8 cellular contexts compared by ENCODE assay signal in the genomic region with DNA sequence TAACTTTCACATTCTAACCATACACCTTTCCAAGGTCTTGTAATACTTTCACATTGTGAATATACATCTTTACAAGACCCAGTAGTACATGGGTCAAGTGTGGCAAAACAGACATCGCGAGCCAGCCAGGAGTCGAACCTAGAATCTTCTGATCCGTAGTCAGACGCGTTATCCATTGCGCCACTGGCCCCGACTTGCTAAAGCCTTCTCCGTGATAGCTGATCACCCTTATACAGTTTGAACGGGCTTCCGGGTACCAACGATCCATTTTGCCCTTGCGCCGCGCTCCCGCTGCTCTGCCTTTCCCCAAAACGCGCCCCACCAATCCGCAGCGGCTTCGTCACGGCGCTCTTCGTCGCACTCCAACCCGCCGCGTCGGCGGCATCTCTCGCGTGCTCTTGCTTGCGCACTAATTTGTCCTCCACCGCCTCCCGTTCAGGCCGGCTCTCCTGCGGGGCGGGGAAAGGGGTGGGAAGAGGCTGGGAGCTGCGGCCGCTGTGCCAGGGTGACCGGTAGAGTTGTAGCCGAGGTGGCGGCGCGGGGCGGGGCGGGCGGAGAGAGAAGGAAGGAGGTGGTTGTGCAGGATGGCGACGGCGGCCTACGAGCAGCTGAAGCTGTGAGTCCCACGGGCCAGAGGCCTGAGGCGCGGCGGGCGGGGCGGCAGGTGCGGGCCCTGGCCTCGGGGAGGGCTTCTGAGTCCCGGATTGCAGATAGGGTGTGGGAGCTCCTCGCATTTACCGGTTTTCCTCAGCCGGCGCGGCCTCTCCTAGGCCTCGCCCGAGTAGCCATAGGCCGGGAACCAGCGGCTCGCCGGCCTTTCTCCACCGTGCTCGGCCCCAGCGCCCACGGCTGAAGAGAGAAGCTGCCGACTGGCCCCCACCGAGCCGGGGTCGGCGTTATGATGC. TPM values are rescaled to one million over a fixed set of nuclear protein-coding genes. Genes with fewer than 3 reads are reported as not detected.
DNase-seq lines count a peak whose midpoint lies in the region; ATAC-seq, FAIRE-seq and TF ChIP-seq lines count a peak whose summit lies in the region.

A gene with protein sequence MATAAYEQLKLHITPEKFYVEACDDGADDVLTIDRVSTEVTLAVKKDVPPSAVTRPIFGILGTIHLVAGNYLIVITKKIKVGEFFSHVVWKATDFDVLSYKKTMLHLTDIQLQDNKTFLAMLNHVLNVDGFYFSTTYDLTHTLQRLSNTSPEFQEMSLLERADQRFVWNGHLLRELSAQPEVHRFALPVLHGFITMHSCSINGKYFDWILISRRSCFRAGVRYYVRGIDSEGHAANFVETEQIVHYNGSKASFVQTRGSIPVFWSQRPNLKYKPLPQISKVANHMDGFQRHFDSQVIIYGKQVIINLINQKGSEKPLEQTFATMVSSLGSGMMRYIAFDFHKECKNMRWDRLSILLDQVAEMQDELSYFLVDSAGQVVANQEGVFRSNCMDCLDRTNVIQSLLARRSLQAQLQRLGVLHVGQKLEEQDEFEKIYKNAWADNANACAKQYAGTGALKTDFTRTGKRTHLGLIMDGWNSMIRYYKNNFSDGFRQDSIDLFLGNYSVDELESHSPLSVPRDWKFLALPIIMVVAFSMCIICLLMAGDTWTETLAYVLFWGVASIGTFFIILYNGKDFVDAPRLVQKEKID (plus strand): TSS at position 515 of the 905 bp plus-strand sequence. CDS start 70 bp downstream, at position 585.

- peak within 1 kb of the TSS; percentile 78 for H3K27ac ChIP-seq in OCI-LY7 (ENCODE audit: low read depth, low read length, poor library complexity, severe bottlenecking)
- H3K27ac ChIP-seq in endothelial cell of umbilical vein (ENCODE audit: insufficient read depth, low read depth, low read length) = peak within 1 kb of the TSS; percentile 77

- no peak for TF ChIP-seq CTCF in D721Med (IDR thresholded peaks at IDR 0.05; ENCODE audit: insufficient read depth, missing control alignments)
- no peak for TF ChIP-seq CTCF in OCI-LY7 (conservative IDR thresholded peaks at IDR 0.05; ENCODE audit: low read length)
- no peak for TF ChIP-seq CTCF in endothelial cell of umbilical vein (IDR thresholded peaks at IDR 0.05; ENCODE audit: extremely low read depth in 1 of 2, insufficient read depth in 1 of 2, low read depth in 1 of 2, low read length in 2 of 2)

- H4K20me1 ChIP-seq in OCI-LY7 (ENCODE audit: insufficient read depth, low read length) = peaks cover 6% of the 10 kb centered on the region; the same call in 1 of the 2 replicates
- no peaks in the 10 kb centered on the region for H4K20me1 ChIP-seq in endothelial cell of umbilical vein (replicated peaks; ENCODE audit: control insufficient read depth, extremely low read depth, insufficient read depth, low read length)

- peak; percentile 77 for ATAC-seq in GM21526 (IDR thresholded peaks at IDR 0.05; ENCODE audit: low FRiP score, unreplicated experiment)

- DNase-seq in D721Med (ENCODE audit: insufficient read length, low spot score) (peak; percentile 32), HuH-7.5 (ENCODE audit: low spot score) (peak; percentile 71), OCI-LY7 (ENCODE audit: low spot score) (peak; percentile 99), activated T-cell treated with anti-CD3 and anti-CD28 coated beads for 1 hour (ENCODE audit: low read depth) (peak; percentile 91), endothelial cell of umbilical vein (ENCODE audit: low read depth, low spot score) (peak; percentile 99), midbrain (lab: John Stamatoyannopoulos, UW) (peak; percentile 99)
- peak; percentile 89 to 91 for DNase-seq in stimulated activated CD8-positive, alpha-beta memory T cell treated with anti-CD3 and anti-CD28 coated beads, Interleukin-2, amount 100 ng/mL, for 1 hour (ENCODE audit: low read depth in 2 of 2)

- H3K4me3 ChIP-seq in OCI-LY7 (ENCODE audit: low read depth, low read length, poor library complexity, severe bottlenecking) = peak within 1 kb of the TSS; percentile 91
- peak within 1 kb of the TSS; percentile 90 to 97 (median 94) for H3K4me3 ChIP-seq in endothelial cell of umbilical vein (replicated peaks in 1 of 3; ENCODE audit: insufficient read depth in 1 of 3, low read depth in 1 of 3, low read length in 3 of 3)

- H3K9me3 ChIP-seq in OCI-LY7 (ENCODE audit: low read length) (no peaks in the 10 kb centered on the region), endothelial cell of umbilical vein (replicated peaks; ENCODE audit: control insufficient read depth, insufficient read depth, low read length) (no peaks in the 10 kb centered on the region)

- H3K79me2 ChIP-seq in OCI-LY7 (ENCODE audit: insufficient read depth, low read depth, low read length) (peaks cover 47% of the 10 kb centered on the region), endothelial cell of umbilical vein (ENCODE audit: control insufficient read depth, insufficient read depth, low read length) (peaks cover 48% of the 10 kb centered on the region)

- POLR2A ChIA-PET in OCI-LY7 (lab: Charles Lee) (interaction anchor here (0.9 to 2.4 kb wide), 4 partner anchors 11 to 26 kb away, joined by 3 to 11 read pairs (median 6); no protein-coding TSS in a partner anchor), endothelial cell of umbilical vein (lab: Charles Lee) (interaction anchor here (0.6 to 0.8 kb wide), 2 partner anchors 23 to 36 kb away, joined by 4 read pairs; no protein-coding TSS in a partner anchor)

- CTCF ChIA-PET in OCI-LY7 (lab: Charles Lee; ENCODE audit: unreplicated experiment) (no interaction called here), endothelial cell of umbilical vein (lab: Charles Lee) (interaction anchor here (0.6 to 2.4 kb wide), 9 partner anchors 15 to 181 kb away, joined by 3 to 18 read pairs (median 3); no protein-coding TSS in a partner anchor)

- dilution Hi-C loops in endothelial cell of umbilical vein (cut with MboI; ENCODE audit: extremely low pct_ligation_motif_present, low sequenced_read_pairs) = no loop called here

- no peaks in the 10 kb centered on the region for H3K27me3 ChIP-seq in endothelial cell of umbilical vein (ENCODE audit: control insufficient read depth in 2 of 2, insufficient read depth in 2 of 2, low read length in 2 of 2)

- intact Hi-C loops in OCI-LY7 (cut with micrococcal nuclease; ENCODE audit: unreplicated experiment) (loop anchor here (1.0 kb wide), 1 partner anchor 301 kb away; the partner anchor contains the start of gene LARS2), endothelial cell of umbilical vein (cut with micrococcal nuclease) (loop anchor here (1.0 to 10.0 kb wide), 4 partner anchors 21 to 1174 kb away; no protein-coding TSS in a partner anchor)

- TF ChIP-seq POLR2A in endothelial cell of umbilical vein (IDR thresholded peaks at IDR 0.05; ENCODE audit: low read depth, low read length) = peak; percentile 79

- peak within 1 kb of the TSS; percentile 92 for H3K9ac ChIP-seq in endothelial cell of umbilical vein (replicated peaks; ENCODE audit: extremely low read depth, insufficient read depth, low read length)

- H3K4me2 ChIP-seq in OCI-LY7 (ENCODE audit: low read length) (peak within 1 kb of the TSS; percentile 98), endothelial cell of umbilical vein (ENCODE audit: insufficient read depth, low read length) (peak within 1 kb of the TSS; percentile 97)

- H3K4me1 ChIP-seq in OCI-LY7 (ENCODE audit: insufficient read depth, low read length, poor library complexity, severe bottlenecking) (peaks cover 34% of the 10 kb centered on the region), endothelial cell of umbilical vein (ENCODE audit: control insufficient read depth, extremely low read depth, insufficient read depth, low read length) (peaks cover 33% of the 10 kb centered on the region)

- no peak for FAIRE-seq in D721Med (lab: Jason Lieb, UNC)
- FAIRE-seq in endothelial cell of umbilical vein (lab: Jason Lieb, UNC) = peak; percentile 86

- BruUV-seq in OCI-LY7 (replicated peaks; lab: Mats Ljungman, UMichigan) = TSS peak; percentile 96
- BruUV-seq in endothelial cell of umbilical vein (replicated peaks; lab: Mats Ljungman, UMichigan) = TSS peak; percentile 99

- no peaks in the 10 kb centered on the region for H3K9me2 ChIP-seq in OCI-LY7 (ENCODE audit: insufficient read depth, low read length)

- peak within 1 kb of the TSS; percentile 96 for H2AFZ ChIP-seq in OCI-LY7 (ENCODE audit: low read length)
- peak within 1 kb of the TSS; percentile 67 for H2AFZ ChIP-seq in endothelial cell of umbilical vein (ENCODE audit: low read depth, low read length)

- no peaks in the 10 kb centered on the region for H3K9me1 ChIP-seq in endothelial cell of umbilical vein (replicated peaks; ENCODE audit: control insufficient read depth, extremely low read depth, insufficient read depth, low read length)

- H3K36me3 ChIP-seq in OCI-LY7 (ENCODE audit: insufficient read depth, low read length) (peaks cover 24% of the 10 kb centered on the region), endothelial cell of umbilical vein (ENCODE audit: control insufficient read depth in 2 of 2, extremely low read depth in 1 of 2, insufficient read depth in 2 of 2, low read length in 2 of 2) (peaks cover 0 to 6% of the 10 kb centered on the region in 2 experiments)

TF ChIP-seq in endothelial cell of umbilical vein, 7 proteins besides CTCF, POLR2A, EP300 and RAD21:
- TF ChIP-seq POLR2AphosphoS5 (IDR thresholded peaks at IDR 0.05; ENCODE audit: insufficient read depth, low read depth, low read length) = peak; percentile 68
- TF ChIP-seq GATA2 (IDR thresholded peaks at IDR 0.05; ENCODE audit: insufficient read depth, insufficient read length, low read depth, low read length) = peak; percentile 49
- TF ChIP-seq MAX (IDR thresholded peaks at IDR 0.05; ENCODE audit: insufficient read depth, insufficient read length) = no peak
- no peak for TF ChIP-seq FOS (IDR thresholded peaks at IDR 0.05; ENCODE audit: borderline replicate concordance, insufficient read depth, low read length)

RNA-seq across cellular contexts. Expression of the gene that starts here (rescaled TPM):
- total RNA-seq in OCI-LY7 (2014; rRNA removed; shearing (Covaris generic)) = 35.5 and 35.9 TPM in 2 replicates
- total RNA-seq in OCI-LY7 (2022) = 54.9 and 59.4 TPM in 2 replicates
- total RNA-seq in endothelial cell of umbilical vein = 35.4 and 39.9 TPM in 2 replicates
- 9.1 and 11.9 TPM in 2 replicates for polyA plus RNA-seq in endothelial cell of umbilical vein
- 7.3 and 8.1 TPM in 2 replicates for polyA plus RNA-seq in endothelial cell of umbilical vein (2011; cell fraction: cytosol; rRNA removed)
- polyA plus RNA-seq in endothelial cell of umbilical vein (2011; cell fraction: nucleus; rRNA removed) = 46.6 and 57.5 TPM in 2 replicates
- 23.9 and 24.6 TPM in 2 replicates for polyA plus RNA-seq in endothelial cell of umbilical vein (2012)
- polyA minus RNA-seq in endothelial cell of umbilical vein = 39.4 and 43.0 TPM in 2 replicates
- 24.6 TPM for polyA minus RNA-seq in endothelial cell of umbilical vein (2011; cell fraction: cytosol; rRNA and poly(A)+ RNA removed)
- polyA minus RNA-seq in endothelial cell of umbilical vein (2011; cell fraction: nucleus; rRNA and poly(A)+ RNA removed) = 53.3 and 80.0 TPM in 2 replicates

Comparison
In these comparisons a context has a peak if more than half of its experiments do, and no peak if none do; other contexts are left out.
1. Peak in every context shown above with its lines: DNase-seq, ATAC-seq, H3K4me3 ChIP-seq and H3K27ac ChIP-seq.
2. DNase-seq: peak in every context shown above with its lines; median percentile 99 in OCI-LY7; 99 in endothelial cell of umbilical vein; 99 in midbrain; 91 in activated T-cell treated with anti-CD3 and anti-CD28 coated beads for 1 hour; 90 in stimulated activated CD8-positive, alpha-beta memory T cell treated with anti-CD3 and anti-CD28 coated beads, Interleukin-2, amount 100 ng/mL, for 1 hour; 71 in HuH-7.5; 32 in D721Med.